8 cellular contexts compared by ENCODE assay signal in genomic region chr3:70550723-70551319, GRCh38.
A peak's percentile ranks its signal among the peaks of the same experiment; 100 is the strongest.
DNase-seq lines count a peak whose midpoint lies in the region; ATAC-seq, FAIRE-seq and TF ChIP-seq lines count a peak whose summit lies in the region.

No MANE protein-coding gene starts in this region.

- H3K36me3 ChIP-seq in keratinocyte (ENCODE audit: control insufficient read depth in 2 of 2, extremely low read depth in 1 of 2, insufficient read depth in 2 of 2, low read length in 2 of 2): no peaks in the 10 kb centered on the region

- no peaks in the 10 kb centered on the region for H3K27me3 ChIP-seq in keratinocyte (ENCODE audit: control insufficient read depth, extremely low read depth, insufficient read depth, low read length)

- FAIRE-seq in keratinocyte (lab: Jason Lieb, UNC): peak; percentile 26

- H3K27me3 Mint-ChIP-seq in T-cell: peaks cover 0 to 4% of the 10 kb centered on the region in 2 donors

- no peak overlapping the region for H3K27ac ChIP-seq in keratinocyte (ENCODE audit: control insufficient read depth, insufficient read depth, low read length)

- no peaks in the 10 kb centered on the region for H3K36me3 Mint-ChIP-seq in T-cell

- H3K27ac Mint-ChIP-seq in T-cell: no peak overlapping the region

- no peaks in the 10 kb centered on the region for H3K9me3 ChIP-seq in keratinocyte (ENCODE audit: control insufficient read depth, low read depth, low read length)

- H3K4me3 ChIP-seq in keratinocyte (ENCODE audit: control insufficient read depth in 2 of 3, extremely low read depth in 1 of 3, insufficient read depth in 2 of 3, low read depth in 1 of 3, low read length in 3 of 3): no peak overlapping the region

- no peaks in the 10 kb centered on the region for H3K79me2 ChIP-seq in keratinocyte (ENCODE audit: control insufficient read depth, insufficient read depth, low read length)

- CTCF ChIA-PET in T-cell (lab: Charles Lee): interaction anchor here (0.5 to 2.0 kb wide), 12 partner anchors 10 to 1309 kb away, joined by 3 to 14 read pairs (median 4); no protein-coding TSS in a partner anchor

- H3K4me3 Mint-ChIP-seq in T-cell: no peak overlapping the region

- H3K4me2 ChIP-seq in keratinocyte (ENCODE audit: control insufficient read depth, extremely low read depth, insufficient read depth, low read depth, low read length): no peak overlapping the region

- H3K9me3 Mint-ChIP-seq in T-cell: no peaks in the 10 kb centered on the region

- H3K4me1 ChIP-seq in keratinocyte (ENCODE audit: control insufficient read depth, extremely low read depth, insufficient read depth, low read length): no peaks in the 10 kb centered on the region

- dilution Hi-C loops in keratinocyte (cut with MboI; ENCODE audit: extremely low pct_ligation_motif_present, low sequenced_read_pairs): no loop called here

- H3K9ac ChIP-seq in keratinocyte (ENCODE audit: control insufficient read depth, extremely low read depth, insufficient read depth, low read length): no peak overlapping the region

- peak; percentile 1 for DNase-seq in COR-L47 (lab: John Stamatoyannopoulos, UW)
- peak; percentile 47 for DNase-seq in HK-2 (ENCODE audit: unreplicated experiment)
- DNase-seq in T-cell: peak; percentile 19 to 76 (median 64)
- DNase-seq in amniotic epithelial cell (ENCODE audit: low read depth): peak; percentile 52
- no peak for DNase-seq in keratinocyte (ENCODE audit: low read depth, low spot score)
- DNase-seq in stimulated activated CD4-positive, alpha-beta T cell treated with anti-CD3 and anti-CD28 coated beads, Interleukin-4, amount 100 ng/mL, for 4 hours: peak; percentile 59 to 79
- DNase-seq in NCI-H1048 (lab: John Stamatoyannopoulos, UW): no peak

- H2AFZ ChIP-seq in keratinocyte (ENCODE audit: control insufficient read depth, low read length): no peak overlapping the region

- TF ChIP-seq CTCF in keratinocyte (optimal IDR thresholded peaks at IDR 0.05 in 1 of 3, IDR thresholded peaks at IDR 0.05 in 1 of 3, conservative IDR thresholded peaks at IDR 0.05 in 1 of 3; ENCODE audit: extremely low read depth in 1 of 3, insufficient read depth in 2 of 3, low read length in 3 of 3): peak; percentile 64 to 91 (median 73)

- H3K4me1 Mint-ChIP-seq in T-cell: no peaks in the 10 kb centered on the region

- peak; percentile 80 for ATAC-seq in GM19452 (IDR thresholded peaks at IDR 0.05; ENCODE audit: unreplicated experiment)
- peak; percentile 74 to 90 (median 78) for ATAC-seq in T-cell (replicated peaks in 1 of 4)

- POLR2A ChIA-PET in T-cell (lab: Charles Lee): no interaction called here

- no peaks in the 10 kb centered on the region for H4K20me1 ChIP-seq in keratinocyte (ENCODE audit: control insufficient read depth, extremely low read depth, insufficient read depth, low read length)

- H3K9me1 ChIP-seq in keratinocyte (ENCODE audit: control insufficient read depth, extremely low read depth, insufficient read depth, low read length): no peaks in the 10 kb centered on the region

Comparison
In these comparisons a context has a peak if more than half of its experiments do, and no peak if none do; other contexts are left out.
1. DNase-seq: peak in COR-L47 (single experiment), HK-2 (single experiment), T-cell (34 of 34), amniotic epithelial cell (single experiment) and stimulated activated CD4-positive, alpha-beta T cell treated with anti-CD3 and anti-CD28 coated beads, Interleukin-4, amount 100 ng/mL, for 4 hours (2 of 2); none in keratinocyte (single experiment) and NCI-H1048 (single experiment).